In genomic region chr3:169362261-169362660, GRCh38 we compare ENCODE assay signal across 13 cellular contexts.
DNase-seq lines count a peak whose midpoint lies in the region; ATAC-seq and TF ChIP-seq lines count a peak whose summit lies in the region.
"Had no signal": no experiment of that assay in that cellular context is flagged by ENCODE, and none has a peak within 500 bp of the region (broad histone marks: within the 10 kb centered on the region; RNA-seq: fewer than 3 reads in every experiment).

No MANE protein-coding gene starts in this region.

- no peaks in the 10 kb centered on the region for H3K27me3 ChIP-seq in neural progenitor cell
- H3K27me3 ChIP-seq: BLaER1 treated with 17β-estradiol and CSF1 and Interleukin-3, amounts not matched to agents 10 nM and 100 nM had no signal

- H3K4me1 Mint-ChIP-seq in neural progenitor cell: peaks cover 49% of the 10 kb centered on the region
- no peaks in the 10 kb centered on the region for H3K4me1 Mint-ChIP-seq in immature natural killer cell
- H3K4me1 Mint-ChIP-seq: activated CD4-positive, alpha-beta T cell treated with anti-CD3 and anti-CD28 coated beads, Interleukin-2, amount 10 ng/mL, durations not matched to agents 24 days and 14 days had no signal

- no peaks in the 10 kb centered on the region for H3K9me3 ChIP-seq in neural progenitor cell (ENCODE audit: low read depth)
- H3K9me3 ChIP-seq: BLaER1 treated with 17β-estradiol and CSF1 and Interleukin-3, amounts not matched to agents 10 nM and 100 nM; psoas muscle had no signal

- H3K36me3 ChIP-seq in neural progenitor cell: no peaks in the 10 kb centered on the region
- H3K36me3 ChIP-seq: BLaER1 treated with 17β-estradiol and CSF1 and Interleukin-3, amounts not matched to agents 10 nM and 100 nM had no signal

- H3K4me3 Mint-ChIP-seq in neural progenitor cell (no peak overlapping the region), immature natural killer cell (no peak overlapping the region)
- H3K4me3 Mint-ChIP-seq: activated CD4-positive, alpha-beta T cell treated with anti-CD3 and anti-CD28 coated beads, Interleukin-2, amount 10 ng/mL, durations not matched to agents 24 days and 14 days; stimulated activated naive CD8-positive, alpha-beta T cell treated with anti-CD3 and anti-CD28 coated beads, Interleukin-15, Interleukin-2, amounts not matched to agents 100 ng/mL and 50 ng/mL, for 24 hours had no signal

- peak overlapping the region; percentile 4 for H2AFZ ChIP-seq in neural progenitor cell (replicated peaks)

- no peak overlapping the region for H3K27ac ChIP-seq in neural progenitor cell
- H3K27ac ChIP-seq: BLaER1 treated with 17β-estradiol and CSF1 and Interleukin-3, amounts not matched to agents 10 nM and 100 nM; psoas muscle had no signal

- H3K9ac ChIP-seq in neural progenitor cell: no peak overlapping the region
- H3K9ac ChIP-seq: BLaER1 treated with 17β-estradiol and CSF1 and Interleukin-3, amounts not matched to agents 10 nM and 100 nM had no signal

- no peak for ATAC-seq in GM21367 (IDR thresholded peaks at IDR 0.05; ENCODE audit: unreplicated experiment)
- no peak for ATAC-seq in HG02588 (IDR thresholded peaks at IDR 0.05; ENCODE audit: unreplicated experiment)
- ATAC-seq: psoas muscle had no signal

- H4K20me1 ChIP-seq in neural progenitor cell (ENCODE audit: low read depth): no peaks in the 10 kb centered on the region
- H4K20me1 ChIP-seq: BLaER1 treated with 17β-estradiol and CSF1 and Interleukin-3, amounts not matched to agents 10 nM and 100 nM had no signal

- no peak overlapping the region for H3K4me3 ChIP-seq in cardiac fibroblast (replicated peaks in 1 of 2; ENCODE audit: low read depth in 2 of 2, low read length in 2 of 2)
- H3K4me3 ChIP-seq in neural progenitor cell: no peak overlapping the region
- H3K4me3 ChIP-seq: BLaER1 treated with 17β-estradiol and CSF1 and Interleukin-3, amounts not matched to agents 10 nM and 100 nM; psoas muscle had no signal

- TF ChIP-seq CTCF in cardiac fibroblast (IDR thresholded peaks at IDR 0.05; ENCODE audit: low read depth, low read length): no peak
- TF ChIP-seq CTCF in neural progenitor cell (IDR thresholded peaks at IDR 0.05): no peak

- H3K9me3 Mint-ChIP-seq in neural progenitor cell (no peaks in the 10 kb centered on the region), immature natural killer cell (peaks cover 0 to 11% (median 1%) of the 10 kb centered on the region in 6 donors)
- H3K9me3 Mint-ChIP-seq: activated CD4-positive, alpha-beta T cell treated with anti-CD3 and anti-CD28 coated beads, Interleukin-2, amount 10 ng/mL, durations not matched to agents 24 days and 14 days; stimulated activated naive CD8-positive, alpha-beta T cell treated with anti-CD3 and anti-CD28 coated beads, Interleukin-15, Interleukin-2, amounts not matched to agents 100 ng/mL and 50 ng/mL, for 24 hours had no signal

- H3F3A ChIP-seq in neural progenitor cell (ENCODE audit: low read depth): peaks cover 3% of the 10 kb centered on the region

- H3K27me3 Mint-ChIP-seq in neural progenitor cell (ENCODE audit: insufficient read depth, low read depth) (no peaks in the 10 kb centered on the region), immature natural killer cell (ENCODE audit: low read depth in 3 of 3) (peaks cover 0 to 2% (median 2%) of the 10 kb centered on the region in 3 donors)

- no peaks in the 10 kb centered on the region for H3K79me2 ChIP-seq in neural progenitor cell (ENCODE audit: low read depth)

- peak; percentile 10 for DNase-seq in EL
- peak; percentile 85 for DNase-seq in NCI-H2171 treated with DMSO at 0.1 percent for 48 hours (lab: John Stamatoyannopoulos, UW)
- peak; percentile 46 to 49 for DNase-seq in cardiac fibroblast (ENCODE audit: low read depth in 2 of 2)
- no peak for DNase-seq in neural progenitor cell (ENCODE audit: low spot score)
- DNase-seq in T-helper 2 cell: no peak
- DNase-seq in immature natural killer cell: no peak
- DNase-seq: activated CD4-positive, alpha-beta T cell treated with anti-CD3 and anti-CD28 coated beads, Interleukin-2, amount 10 ng/mL, durations not matched to agents 24 days and 14 days; GF-D8; psoas muscle had no signal

- H3K36me3 Mint-ChIP-seq in neural progenitor cell (no peaks in the 10 kb centered on the region), immature natural killer cell (peaks cover 0 to 3% (median 0%) of the 10 kb centered on the region in 3 donors)

- no peak overlapping the region for H3K4me2 ChIP-seq in neural progenitor cell
- H3K4me2 ChIP-seq: BLaER1 treated with 17β-estradiol and CSF1 and Interleukin-3, amounts not matched to agents 10 nM and 100 nM had no signal

- H3K27ac Mint-ChIP-seq in neural progenitor cell (no peak overlapping the region), immature natural killer cell (no peak overlapping the region)
- H3K27ac Mint-ChIP-seq: activated CD4-positive, alpha-beta T cell treated with anti-CD3 and anti-CD28 coated beads, Interleukin-2, amount 10 ng/mL, durations not matched to agents 24 days and 14 days; stimulated activated naive CD8-positive, alpha-beta T cell treated with anti-CD3 and anti-CD28 coated beads, Interleukin-15, Interleukin-2, amounts not matched to agents 100 ng/mL and 50 ng/mL, for 24 hours had no signal

- H3K4me1 ChIP-seq in neural progenitor cell: peaks cover 57% of the 10 kb centered on the region
- H3K4me1 ChIP-seq: BLaER1 treated with 17β-estradiol and CSF1 and Interleukin-3, amounts not matched to agents 10 nM and 100 nM; psoas muscle had no signal

Comparison
In these comparisons a context has a peak if more than half of its experiments do, and no peak if none do; other contexts are left out.
1. DNase-seq: peak in EL (single experiment), NCI-H2171 treated with DMSO at 0.1 percent for 48 hours (single experiment) and cardiac fibroblast (2 of 2); none in neural progenitor cell (single experiment), T-helper 2 cell (0 of 5) and immature natural killer cell (0 of 3).